23 cellular contexts compared by ENCODE assay signal in genomic region chr3:132032959-132033358, GRCh38. TPM values are rescaled to one million over a fixed set of nuclear protein-coding genes. Genes with fewer than 3 reads are reported as not detected.
"Had no signal": no experiment of that assay in that cellular context is flagged by ENCODE, and none has a peak within 500 bp of the region (broad histone marks: within the 10 kb centered on the region; RNA-seq: fewer than 3 reads in every experiment).

No MANE protein-coding gene starts in this region.

- H3K4me3 Mint-ChIP-seq: activated CD4-positive, alpha-beta T cell treated with anti-CD3 and anti-CD28 coated beads, Interleukin-2, amount 10 ng/mL, durations not matched to agents 7 days and 5 days; activated CD8-positive, alpha-beta T cell treated with anti-CD3 and anti-CD28 coated beads, Interleukin-2, amount 10 ng/mL, durations not matched to agents 7 days and 5 days; activated naive CD4-positive, alpha-beta T cell treated with anti-CD3 and anti-CD28 coated beads for 36 hours; activated T-cell treated with anti-CD3 and anti-CD28 coated beads, Interleukin-2, amount 50 U/mL, for 24 hours; central memory CD8-positive, alpha-beta T cell; mesothelial cell of epicardium; natural killer cell treated with Interleukin-12 subunit alpha and Interleukin-12 subunit beta and Interleukin-15 and Interleukin-18, amount 100 ng/mL, for 72 hours; stimulated activated naive CD8-positive, alpha-beta T cell treated with anti-CD3 and anti-CD28 coated beads, Interleukin-15, amount 100 ng/mL, for 72 hours had no signal

- H3K4me1 ChIP-seq: psoas muscle had no signal

- H3K36me3 ChIP-seq: heart left ventricle, lower lobe of right lung, suprapubic skin had no signal

- H3K36me3 Mint-ChIP-seq: mesothelial cell of epicardium had no signal

- H3K9me3 ChIP-seq: heart left ventricle, lower lobe of right lung, psoas muscle, suprapubic skin had no signal

- DNase-seq: activated CD4-positive, alpha-beta T cell treated with anti-CD3 and anti-CD28 coated beads, Interleukin-2, amount 10 ng/mL, durations not matched to agents 7 days and 5 days; activated CD8-positive, alpha-beta T cell treated with anti-CD3 and anti-CD28 coated beads, Interleukin-2, amount 10 ng/mL, durations not matched to agents 7 days and 5 days; activated naive CD4-positive, alpha-beta T cell treated with anti-CD3 and anti-CD28 coated beads for 36 hours; activated T-cell treated with anti-CD3 and anti-CD28 coated beads, Interleukin-2, amount 50 U/mL, for 24 hours; cortex of kidney; effector CD4-positive, alpha-beta T cell; heart left ventricle; islet precursor cell; left colon; lower lobe of right lung; psoas muscle; right cardiac atrium; stimulated activated CD4-positive, alpha-beta T cell treated with anti-CD3 and anti-CD28 coated beads, Interleukin-15, amount 100 ng/mL, for 24 hours; stimulated activated CD4-positive, alpha-beta T cell treated with anti-CD3 and anti-CD28 coated beads, Interleukin-4, amount 100 ng/mL, for 1 hour; stimulated activated naive CD8-positive, alpha-beta T cell treated with anti-CD3 and anti-CD28 coated beads, Interleukin-15, amount 100 ng/mL, for 72 hours; T1000; trophoblast cell had no signal

- H3K9me3 Mint-ChIP-seq: activated CD4-positive, alpha-beta T cell treated with anti-CD3 and anti-CD28 coated beads, Interleukin-2, amount 10 ng/mL, durations not matched to agents 7 days and 5 days; activated naive CD4-positive, alpha-beta T cell treated with anti-CD3 and anti-CD28 coated beads for 36 hours; activated T-cell treated with anti-CD3 and anti-CD28 coated beads, Interleukin-2, amount 50 U/mL, for 24 hours; central memory CD8-positive, alpha-beta T cell; mesothelial cell of epicardium; natural killer cell treated with Interleukin-12 subunit alpha and Interleukin-12 subunit beta and Interleukin-15 and Interleukin-18, amount 100 ng/mL, for 72 hours had no signal

- H3K27ac ChIP-seq: heart left ventricle, lower lobe of right lung, psoas muscle, skin epidermis, suprapubic skin had no signal

- H3K4me3 ChIP-seq: heart left ventricle, lower lobe of right lung, psoas muscle, skin epidermis, suprapubic skin had no signal

- H3K27ac Mint-ChIP-seq: activated CD4-positive, alpha-beta T cell treated with anti-CD3 and anti-CD28 coated beads, Interleukin-2, amount 10 ng/mL, durations not matched to agents 7 days and 5 days; activated CD8-positive, alpha-beta T cell treated with anti-CD3 and anti-CD28 coated beads, Interleukin-2, amount 10 ng/mL, durations not matched to agents 7 days and 5 days; activated naive CD4-positive, alpha-beta T cell treated with anti-CD3 and anti-CD28 coated beads for 36 hours; activated T-cell treated with anti-CD3 and anti-CD28 coated beads, Interleukin-2, amount 50 U/mL, for 24 hours; mesothelial cell of epicardium; natural killer cell treated with Interleukin-12 subunit alpha and Interleukin-12 subunit beta and Interleukin-15 and Interleukin-18, amount 100 ng/mL, for 72 hours; stimulated activated naive CD8-positive, alpha-beta T cell treated with anti-CD3 and anti-CD28 coated beads, Interleukin-15, amount 100 ng/mL, for 72 hours had no signal

RNA-seq across cellular contexts. Expression of gene CPNE4, which starts 1.9 kb away (rescaled TPM):
- total RNA-seq: activated CD4-positive, alpha-beta T cell treated with anti-CD3 and anti-CD28 coated beads, Interleukin-2, amount 10 ng/mL, durations not matched to agents 7 days and 5 days; activated CD8-positive, alpha-beta T cell treated with anti-CD3 and anti-CD28 coated beads, Interleukin-2, amount 10 ng/mL, durations not matched to agents 7 days and 5 days; activated naive CD4-positive, alpha-beta T cell treated with anti-CD3 and anti-CD28 coated beads for 36 hours; natural killer cell treated with Interleukin-12 subunit alpha and Interleukin-12 subunit beta and Interleukin-15 and Interleukin-18, amount 100 ng/mL, for 72 hours; osteocyte; psoas muscle had no signal
